In the genomic region with DNA sequence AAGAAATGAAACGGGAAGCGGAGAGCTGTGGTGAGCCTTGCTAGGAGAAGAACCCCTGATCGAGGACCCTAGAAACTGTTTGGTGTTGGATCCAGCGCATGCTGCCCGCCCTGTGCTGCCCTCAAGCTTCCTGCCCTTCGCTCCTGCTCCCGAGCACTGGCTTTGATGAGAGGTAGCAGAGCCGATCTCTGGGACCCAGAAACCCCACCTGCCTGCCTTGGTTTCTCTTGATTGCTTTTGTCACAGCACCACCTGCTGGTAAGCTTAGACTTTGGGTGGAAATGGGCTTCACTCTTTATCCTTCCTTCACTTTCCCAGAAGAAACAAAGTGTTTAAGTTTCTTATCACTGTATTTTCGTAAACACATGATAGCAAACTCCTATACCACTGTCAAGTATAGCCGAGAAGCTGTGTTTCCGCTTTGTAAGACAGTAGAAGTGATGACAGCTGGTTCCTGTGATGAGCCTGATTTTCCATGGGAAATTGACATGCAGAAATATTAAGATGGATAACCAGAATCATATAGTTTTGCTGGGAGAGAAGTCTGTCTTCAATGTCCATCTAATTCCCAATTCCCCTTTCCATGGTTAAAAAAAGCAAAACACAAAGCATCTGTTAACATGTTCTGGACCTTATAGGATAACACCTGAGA, we compare ENCODE assay signal across 8 cellular contexts.
A peak's percentile ranks its signal among the peaks of the same experiment; 100 is the strongest.
DNase-seq lines count a peak whose midpoint lies in the region; ATAC-seq and TF ChIP-seq lines count a peak whose summit lies in the region.

No MANE protein-coding gene starts in this region.

- H3K9me3 ChIP-seq in SK-N-MC (ENCODE audit: low read depth, low read length), result no peaks in the 10 kb centered on the region
- H3K9me3 ChIP-seq in heart left ventricle, result no peaks in the 10 kb centered on the region
- no peaks in the 10 kb centered on the region for H3K9me3 ChIP-seq in psoas muscle

- H3K27me3 ChIP-seq in heart left ventricle, result no peaks in the 10 kb centered on the region
- H3K27me3 ChIP-seq in psoas muscle (ENCODE audit: insufficient read depth in 3 of 3, low read length in 2 of 3), result no peaks in the 10 kb centered on the region

- TF ChIP-seq CTCF in heart left ventricle (IDR thresholded peaks at IDR 0.05) (peak; percentile 64 to 87 (median 78)), psoas muscle (IDR thresholded peaks at IDR 0.05) (peak; percentile 79)

- H3K27ac ChIP-seq in SK-N-MC (no peak overlapping the region), heart left ventricle (no peak overlapping the region), psoas muscle (no peak overlapping the region)

- H3K4me1 ChIP-seq in heart left ventricle (peaks cover 0 to 11% (median 3%) of the 10 kb centered on the region in 12 donors), psoas muscle (no peaks in the 10 kb centered on the region)

- ATAC-seq in heart left ventricle (peak; percentile 32 to 82 (median 66)), psoas muscle (peak; percentile 58 to 84 (median 70)), HG02981 (IDR thresholded peaks at IDR 0.05; ENCODE audit: unreplicated experiment) (no peak)

- no peak for TF ChIP-seq POLR2A in heart left ventricle (IDR thresholded peaks at IDR 0.05)

- no peaks in the 10 kb centered on the region; the same call in 1 of the 2 replicates for H3K36me3 ChIP-seq in SK-N-MC (ENCODE audit: insufficient read depth, low read length)
- H3K36me3 ChIP-seq in heart left ventricle, result peaks cover 0 to 19% (median 15%) of the 10 kb centered on the region in 9 donors
- peaks cover 0 to 16% of the 10 kb centered on the region in 2 donors for H3K36me3 ChIP-seq in psoas muscle (ENCODE audit: insufficient read depth in 1 of 2, low read depth in 1 of 2)

- intact Hi-C loops in heart left ventricle (cut with DNase I), result loop anchor here (1.0 to 5.0 kb wide), 10 partner anchors 268 to 562 kb away; partner anchors contain the start of gene PHLPP1 (in 8 of the 10)
- intact Hi-C loops in psoas muscle (cut with DNase I), result loop anchor here (1.0 to 10.0 kb wide), 6 partner anchors 268 to 798 kb away; partner anchors contain the start of genes PIGN (in 1 of the 2) and RELCH (in 1 of the 2)

- H3K9ac ChIP-seq in SK-N-MC (ENCODE audit: insufficient read length), result no peak overlapping the region

- WGBS in heart left ventricle, 4 donors, result 19 to 36% (median 25%) methylated on average over 11 of the region's 11 CpGs
- WGBS in psoas muscle, 3 donors, result 31 to 34% (median 32%) methylated on average over 11 of the region's 11 CpGs

- peak; percentile 21 for DNase-seq in GM04504 (ENCODE audit: low read depth)
- peak; percentile 48 for DNase-seq in HuH-7.5 (ENCODE audit: low spot score)
- DNase-seq in SK-N-MC (ENCODE audit: low read depth, low spot score), result peak; percentile 16
- peak; percentile 34 for DNase-seq in activated naive CD8-positive, alpha-beta T cell treated with anti-CD3 and anti-CD28 coated beads, Interleukin-2, amount 50 U/mL, for 16 hours (ENCODE audit: low read depth, low spot score)
- DNase-seq in heart left ventricle, result peak in 3 of 5 donors; percentile 45 to 60 (median 56)
- DNase-seq in psoas muscle, result no peak
- DNase-seq in MV-4-11 (lab: John Stamatoyannopoulos, UW), result no peak

- H3K4me3 ChIP-seq in SK-N-MC (no peak overlapping the region), heart left ventricle (peak overlapping the region in 9 of 12 donors; percentile 21 to 57 (median 44)), psoas muscle (peak overlapping the region; percentile 40)

Comparison
In these comparisons a context has a peak if more than half of its experiments do, and no peak if none do; other contexts are left out.
1. DNase-seq: peak in GM04504 (single experiment), HuH-7.5 (single experiment), SK-N-MC (single experiment), activated naive CD8-positive, alpha-beta T cell treated with anti-CD3 and anti-CD28 coated beads, Interleukin-2, amount 50 U/mL, for 16 hours (single experiment) and heart left ventricle (3 of 5); none in psoas muscle (0 of 2) and MV-4-11 (single experiment).